Comparison of ENCODE assay signal across 19 cellular contexts in genomic region chr6:11262231-11262630, GRCh38. TPM values are rescaled to one million over a fixed set of nuclear protein-coding genes. Genes with fewer than 3 reads are reported as not detected.
A peak's percentile ranks its signal among the peaks of the same experiment; 100 is the strongest.
DNase-seq lines count a peak whose midpoint lies in the region; ATAC-seq, FAIRE-seq and TF ChIP-seq lines count a peak whose summit lies in the region.
"Had no signal": no experiment of that assay in that cellular context is flagged by ENCODE, and none has a peak within 500 bp of the region (broad histone marks: within the 10 kb centered on the region; RNA-seq: fewer than 3 reads in every experiment).

No MANE protein-coding gene starts in this region.

- H3K4me3 ChIP-seq in H1 (ENCODE audit: extremely low read depth in 1 of 4, insufficient read depth in 2 of 4, low read depth in 3 of 4, low read length in 4 of 4) (no peak overlapping the region), aorta (ENCODE audit: low read length in 2 of 2) (no peak overlapping the region)
- H3K4me3 ChIP-seq: A549, adrenal gland, colonic mucosa had no signal

- FAIRE-seq in H1 (lab: Jason Lieb, UNC), result no peak
- FAIRE-seq: A549 had no signal

- no peaks in the 10 kb centered on the region for H4K20me1 ChIP-seq in H1 (replicated peaks in 1 of 2; ENCODE audit: control insufficient read depth in 1 of 2, insufficient read depth in 2 of 2, low read length in 2 of 2)

- POLR2A ChIA-PET in H1 (lab: Charles Lee; ENCODE audit: partially characterized antibody), result interaction anchor here (1.9 kb wide), 1 partner anchor 9 kb away, joined by 5 read pairs; no protein-coding TSS in a partner anchor

- H3K56ac ChIP-seq in H1 (replicated peaks; ENCODE audit: insufficient read length, low read depth, low read length), result no peak overlapping the region

- H4K91ac ChIP-seq in H1 (replicated peaks; ENCODE audit: insufficient read length, low read length), result no peak overlapping the region

- intact Hi-C loops in left cardiac atrium (cut with DNase I), result no loop called here
- intact Hi-C loops in cardiac septum (cut with DNase I), result no loop called here
- intact Hi-C loops in aorta (cut with DNase I), result loop anchor here in 1 of 2 donors (5.0 kb wide), 1 partner anchor 170 kb away; no protein-coding TSS in a partner anchor

- no peaks in the 10 kb centered on the region for H3K9me3 ChIP-seq in H1 (ENCODE audit: insufficient read depth in 2 of 2, low read depth in 1 of 2, low read length in 1 of 2)
- H3K9me3 ChIP-seq in aorta (ENCODE audit: control insufficient read depth, low read length), result no peaks in the 10 kb centered on the region
- H3K9me3 ChIP-seq: A549, adrenal gland, colonic mucosa, neutrophil had no signal

- TF ChIP-seq CTCF in H1 (IDR thresholded peaks at IDR 0.05; ENCODE audit: control extremely low read depth in 1 of 3, insufficient read depth in 1 of 3, low read depth in 1 of 3, low read length in 3 of 3), result no peak

- no peak for DNase-seq in left cardiac atrium
- DNase-seq in cardiac septum (ENCODE audit: low spot score), result no peak
- no peak for DNase-seq in H1 (ENCODE audit: low read depth in 1 of 2, low spot score in 2 of 2)
- peak; percentile 14 for DNase-seq in occipital lobe (lab: John Stamatoyannopoulos, UW)
- no peak for DNase-seq in aorta
- no peak for DNase-seq in activated CD4-positive, alpha-beta T cell treated with anti-CD3 and anti-CD28 coated beads, Interleukin-2, amount 50 U/mL, for 4 hours
- no peak for DNase-seq in AG08396 (ENCODE audit: low spot score)
- DNase-seq: activated T-cell treated with anti-CD3 and anti-CD28 coated beads, Interleukin-2, amount 50 U/mL, for 48 hours; adrenal gland; colonic mucosa; KG1; NCI-H1092; NCI-H2171; NCI-H748 treated with DMSO at 0.1 percent for 48 hours; stimulated activated CD4-positive, alpha-beta T cell treated with anti-CD3 and anti-CD28 coated beads, Interleukin-4, amount 100 ng/mL, for 1 hour had no signal

- H2BK120ac ChIP-seq in H1 (replicated peaks; ENCODE audit: low read depth, low read length), result no peak overlapping the region

- no peak overlapping the region for H3K27ac ChIP-seq in H1 (ENCODE audit: low read depth, low read length)
- peak overlapping the region; percentile 44 to 90 for H3K27ac ChIP-seq in aorta (ENCODE audit: low read depth in 1 of 2, low read length in 2 of 2)
- H3K27ac ChIP-seq: colonic mucosa, HL-60, neutrophil had no signal

- H3K36me3 ChIP-seq in H1 (ENCODE audit: control insufficient read depth in 2 of 4, insufficient read depth in 4 of 4, low read length in 3 of 4) (no peaks in the 10 kb centered on the region), aorta (ENCODE audit: control insufficient read depth in 1 of 2, insufficient read depth in 2 of 2, low read length in 1 of 2) (no peaks in the 10 kb centered on the region)
- H3K36me3 ChIP-seq: adrenal gland, colonic mucosa had no signal

- no peak overlapping the region for H2AK5ac ChIP-seq in H1 (ENCODE audit: low read depth, low read length)

- H2BK5ac ChIP-seq in H1 (ENCODE audit: low read depth, low read length), result no peak overlapping the region

- H2BK12ac ChIP-seq in H1 (ENCODE audit: low read depth, low read length), result no peak overlapping the region

- no peak overlapping the region for H2BK15ac ChIP-seq in H1 (ENCODE audit: low read length)

- no peak overlapping the region for H3K4ac ChIP-seq in H1 (replicated peaks; ENCODE audit: insufficient read length, low read depth, low read length)

- H3K79me2 ChIP-seq in H1 (ENCODE audit: control insufficient read depth in 1 of 2, insufficient read depth in 2 of 2, low read length in 2 of 2), result no peaks in the 10 kb centered on the region

- H2BK20ac ChIP-seq in H1 (ENCODE audit: low read length), result 0 out of 2 replicates have a peak overlapping the region, but pooled peaks have one; percentile 27

- H3K14ac ChIP-seq in H1 (ENCODE audit: insufficient read length), result no peak overlapping the region

- 0 out of 2 replicates have a peak overlapping the region, but pooled peaks have one; percentile 22 for H2AFZ ChIP-seq in H1 (ENCODE audit: low read length)

- H3K23me2 ChIP-seq in H1 (ENCODE audit: low read depth, low read length), result 0 out of 2 replicates have a peak, but pooled peaks cover 1% of the 10 kb centered on the region

- no peak for TF ChIP-seq EP300 in H1 (IDR thresholded peaks at IDR 0.05; ENCODE audit: borderline replicate concordance in 1 of 2, low read depth in 2 of 2, low read length in 2 of 2)

- H3K9ac ChIP-seq in H1 (replicated peaks in 1 of 4; ENCODE audit: extremely low read depth in 1 of 4, low read depth in 3 of 4, low read length in 3 of 4), result no peak overlapping the region

- no peaks in the 10 kb centered on the region for H3K79me1 ChIP-seq in H1 (ENCODE audit: low read depth, low read length)

- no peak overlapping the region for H3K23ac ChIP-seq in H1 (ENCODE audit: insufficient read length)

- no peak for TF ChIP-seq RAD21 in H1 (IDR thresholded peaks at IDR 0.05 in 1 of 2, conservative IDR thresholded peaks at IDR 0.05 in 1 of 2; ENCODE audit: low read depth in 2 of 2, low read length in 2 of 2)

- H4K5ac ChIP-seq in H1 (ENCODE audit: insufficient read length, low read depth, low read length), result no peak overlapping the region

- 91% methylated on average over 4 of the region's 4 CpGs; no CpG with 5 or more reads in 1 of the 2 experiments for WGBS in H1 (ENCODE audit: extremely low coverage in 1 of 2, insufficient coverage in 1 of 2, insufficient read length in 1 of 2, insufficient replicate concordance in 2 of 2, low coverage in 1 of 2, low lambda C conversion rate in 2 of 2, missing lambda C conversion rate in 1 of 2), 2 experiments
- WGBS in aorta, 2 donors, result 2 to 8% methylated on average over 4 of the region's 4 CpGs

- H3K4me2 ChIP-seq in H1 (ENCODE audit: insufficient read depth in 1 of 2, low read depth in 2 of 2, low read length in 2 of 2), result no peak overlapping the region
- H3K4me2 ChIP-seq: A549 had no signal

- no peak for TF ChIP-seq POLR2A in H1 (IDR thresholded peaks at IDR 0.05; ENCODE audit: control extremely low read depth in 1 of 2, low read depth in 2 of 2, low read length in 2 of 2)

- H4K8ac ChIP-seq in H1 (ENCODE audit: extremely low read depth, insufficient read depth, low read length), result no peak overlapping the region

- H3K4me1 ChIP-seq in H1 (replicated peaks in 1 of 4; ENCODE audit: control insufficient read depth in 3 of 4, insufficient read depth in 4 of 4, low read length in 3 of 4), result peaks cover 0 to 1% (median 0%) of the 10 kb centered on the region in 4 experiments; a peak in 2 of 7 replicates
- peaks cover 0 to 4% of the 10 kb centered on the region in 2 donors for H3K4me1 ChIP-seq in aorta (ENCODE audit: control insufficient read depth in 1 of 2, insufficient read depth in 2 of 2, low read length in 2 of 2)

- H3K18ac ChIP-seq in H1 (ENCODE audit: extremely low read depth, low read length), result no peak overlapping the region

- H3K27me3 ChIP-seq in H1 (replicated peaks in 1 of 4; ENCODE audit: control insufficient read depth in 3 of 4, extremely low read depth in 1 of 4, insufficient read depth in 3 of 4, low read length in 3 of 4) (no peaks in the 10 kb centered on the region; a peak in 1 of 7 replicates), aorta (ENCODE audit: control insufficient read depth in 1 of 2, insufficient read depth in 2 of 2, low read length in 1 of 2) (no peaks in the 10 kb centered on the region)
- H3K27me3 ChIP-seq: adrenal gland, colonic mucosa, neutrophil had no signal

- ATAC-seq in left cardiac atrium, result peak; percentile 52 to 56
- ATAC-seq in aorta (ENCODE audit: low FRiP score), result peak; percentile 57
- no peak for ATAC-seq in HG03571 (IDR thresholded peaks at IDR 0.05; ENCODE audit: unreplicated experiment)
- ATAC-seq: A549 had no signal

- CTCF ChIA-PET in H1 (lab: Charles Lee; ENCODE audit: partially characterized antibody), result interaction anchor here (0.7 to 3.7 kb wide), 9 partner anchors 9 to 236 kb away, joined by 3 to 17 read pairs (median 6); no protein-coding TSS in a partner anchor

TF ChIP-seq in H1, 55 proteins besides CTCF, POLR2A, EP300 and RAD21:
- TF ChIP-seq KDM5A (IDR thresholded peaks at IDR 0.05; ENCODE audit: low read length) (no peak), MAX (IDR thresholded peaks at IDR 0.05) (no peak), EZH2 (IDR thresholded peaks at IDR 0.05; ENCODE audit: low read depth, low read length, severe bottlenecking) (no peak), RFX5 (IDR thresholded peaks at IDR 0.05; ENCODE audit: borderline replicate concordance, low read depth, low read length) (no peak), SRF (IDR thresholded peaks at IDR 0.05; ENCODE audit: low read depth, low read length) (no peak), SP4 (IDR thresholded peaks at IDR 0.05; ENCODE audit: low read length) (no peak), POU5F1 (IDR thresholded peaks at IDR 0.05; ENCODE audit: low read depth, low read length) (no peak), CREB1 (IDR thresholded peaks at IDR 0.05) (no peak)

RNA-seq across cellular contexts. Expression of gene NEDD9, which starts 29.8 kb away (rescaled TPM):
- total RNA-seq in left cardiac atrium (10 to 100 TPM; 34.0 to 42.9 TPM), cardiac septum (14.1 TPM), occipital lobe (19.2 TPM), aorta (100 to 1,000 TPM in 1 of 2 donors, 10 to 100 TPM in 1; 49.8 to 252 TPM)
- 12.0 and 12.8 TPM in 2 replicates for total RNA-seq in H1 (2021; fragmentation: NEBNext Ultra II Directional; extraction: Animal tissue kit (Norgen Biotek cat#: 25700))
- polyA plus RNA-seq in H1 (2011; rRNA removed) (3.6 and 5.7 TPM in 2 replicates), aorta (10 to 100 TPM; 11.3 to 26.9 TPM)
- polyA plus RNA-seq in H1 (2011; cell fraction: cytosol; rRNA removed), result 5.1 TPM
- polyA plus RNA-seq in H1 (2011; cell fraction: nucleus; rRNA removed), result 6.5 TPM
- 2.8 to 5.6 TPM (median 3.9 TPM) in 4 replicates for polyA plus RNA-seq in H1 (2012, experiment 1 of 2)
- 1.6 TPM for polyA plus RNA-seq in H1 (2012, experiment 2 of 2)
- 4.9 TPM for polyA plus RNA-seq in H1 (2013, experiment 1 of 2)
- polyA plus RNA-seq in H1 (2013, experiment 2 of 2), result 4.8 TPM
- 10.0 and 13.9 TPM in 2 replicates for polyA minus RNA-seq in H1 (2011; rRNA and poly(A)+ RNA removed)
- 5.9 TPM for polyA minus RNA-seq in H1 (2011; cell fraction: cytosol; rRNA and poly(A)+ RNA removed)
- 5.2 TPM for polyA minus RNA-seq in H1 (2011; cell fraction: nucleus; rRNA and poly(A)+ RNA removed)
